ENCODE assay signal across 19 cellular contexts in genomic region chr1:151403612-151404011, GRCh38. TPM values are rescaled to one million over a fixed set of nuclear protein-coding genes. Genes with fewer than 3 reads are reported as not detected.
DNase-seq lines count a peak whose midpoint lies in the region; ATAC-seq and TF ChIP-seq lines count a peak whose summit lies in the region.
"Had no signal": no experiment of that assay in that cellular context is flagged by ENCODE, and none has a peak within 500 bp of the region (broad histone marks: within the 10 kb centered on the region; RNA-seq: fewer than 3 reads in every experiment).

No MANE protein-coding gene starts in this region.

- peaks cover 54% of the 10 kb centered on the region for H3K36me3 Mint-ChIP-seq in activated CD8-positive, alpha-beta T cell treated with anti-CD3 and anti-CD28 coated beads for 36 hours (ENCODE audit: low read depth)
- H3K36me3 Mint-ChIP-seq in activated CD8-positive, alpha-beta T cell treated with anti-CD3 and anti-CD28 coated beads, Interleukin-2, amount 10 ng/mL, durations not matched to agents 7 days and 5 days (ENCODE audit: low read depth): peaks cover 70% of the 10 kb centered on the region
- peaks cover 5 to 89% (median 17%) of the 10 kb centered on the region in 3 donors for H3K36me3 Mint-ChIP-seq in CD8-positive, alpha-beta memory T cell
- peaks cover 41% of the 10 kb centered on the region for H3K36me3 Mint-ChIP-seq in activated naive CD8-positive, alpha-beta T cell treated with anti-CD3 and anti-CD28 coated beads for 36 hours
- peaks cover 39% of the 10 kb centered on the region for H3K36me3 Mint-ChIP-seq in neural progenitor cell

- no peaks in the 10 kb centered on the region for H3K27me3 ChIP-seq in CD8-positive, alpha-beta memory T cell (ENCODE audit: insufficient read depth, low read length, poor library complexity, severe bottlenecking)
- H3K27me3 ChIP-seq in neural progenitor cell: no peaks in the 10 kb centered on the region
- no peaks in the 10 kb centered on the region for H3K27me3 ChIP-seq in testis
- H3K27me3 ChIP-seq: heart right ventricle had no signal

- peaks cover 35% of the 10 kb centered on the region for H3K79me2 ChIP-seq in neural progenitor cell (ENCODE audit: low read depth)

- 85 to 89% methylated on average over 3 of the region's 3 CpGs for WGBS in testis, 2 donors

- no peak overlapping the region for H3K4me3 ChIP-seq in CD8-positive, alpha-beta memory T cell (ENCODE audit: low read length)
- H3K4me3 ChIP-seq in neural progenitor cell (no peak overlapping the region), testis (no peak overlapping the region)
- H3K4me3 ChIP-seq: heart right ventricle had no signal

- peaks cover 52% of the 10 kb centered on the region for H3K36me3 ChIP-seq in CD8-positive, alpha-beta memory T cell (ENCODE audit: insufficient read depth, low read length)
- H3K36me3 ChIP-seq in neural progenitor cell (peaks cover 11% of the 10 kb centered on the region), testis (ENCODE audit: low read depth, missing control alignments) (no peaks in the 10 kb centered on the region)

- no peaks in the 10 kb centered on the region for H3K9me3 ChIP-seq in CD8-positive, alpha-beta memory T cell (ENCODE audit: low read length)
- H3K9me3 ChIP-seq in neural progenitor cell (ENCODE audit: low read depth): no peaks in the 10 kb centered on the region
- no peaks in the 10 kb centered on the region for H3K9me3 ChIP-seq in testis
- H3K9me3 ChIP-seq: heart right ventricle had no signal

- H3K4me3 Mint-ChIP-seq in activated CD8-positive, alpha-beta T cell treated with anti-CD3 and anti-CD28 coated beads for 36 hours: no peak overlapping the region
- no peak overlapping the region for H3K4me3 Mint-ChIP-seq in activated CD8-positive, alpha-beta T cell treated with anti-CD3 and anti-CD28 coated beads, Interleukin-2, amount 10 ng/mL, durations not matched to agents 7 days and 5 days
- H3K4me3 Mint-ChIP-seq in CD8-positive, alpha-beta memory T cell: peak overlapping the region in 1 of 7 donors; percentile 72
- no peak overlapping the region for H3K4me3 Mint-ChIP-seq in activated naive CD8-positive, alpha-beta T cell treated with anti-CD3 and anti-CD28 coated beads for 36 hours
- no peak overlapping the region for H3K4me3 Mint-ChIP-seq in neural progenitor cell

- peaks cover 33% of the 10 kb centered on the region for H3K4me1 Mint-ChIP-seq in activated CD8-positive, alpha-beta T cell treated with anti-CD3 and anti-CD28 coated beads for 36 hours (ENCODE audit: low read depth)
- peaks cover 21% of the 10 kb centered on the region for H3K4me1 Mint-ChIP-seq in activated CD8-positive, alpha-beta T cell treated with anti-CD3 and anti-CD28 coated beads, Interleukin-2, amount 10 ng/mL, durations not matched to agents 7 days and 5 days (ENCODE audit: low read depth)
- H3K4me1 Mint-ChIP-seq in CD8-positive, alpha-beta memory T cell: peaks cover 23 to 28% (median 27%) of the 10 kb centered on the region in 3 donors
- H3K4me1 Mint-ChIP-seq in activated naive CD8-positive, alpha-beta T cell treated with anti-CD3 and anti-CD28 coated beads for 36 hours: peaks cover 31% of the 10 kb centered on the region
- peaks cover 17% of the 10 kb centered on the region for H3K4me1 Mint-ChIP-seq in neural progenitor cell

- no peak for TF ChIP-seq CTCF in activated CD8-positive, alpha-beta T cell treated with anti-CD3 and anti-CD28 coated beads for 36 hours (IDR thresholded peaks at IDR 0.05)
- no peak for TF ChIP-seq CTCF in neural progenitor cell (IDR thresholded peaks at IDR 0.05)
- TF ChIP-seq CTCF in testis (IDR thresholded peaks at IDR 0.05): no peak

- H3K27ac ChIP-seq in CD8-positive, alpha-beta memory T cell (ENCODE audit: low read depth, low read length): no peak overlapping the region
- peak overlapping the region; percentile 11 for H3K27ac ChIP-seq in neural progenitor cell
- H3K27ac ChIP-seq in testis: no peak overlapping the region
- H3K27ac ChIP-seq: heart right ventricle had no signal

- H3K27me3 Mint-ChIP-seq in activated CD8-positive, alpha-beta T cell treated with anti-CD3 and anti-CD28 coated beads for 36 hours: no peaks in the 10 kb centered on the region
- no peaks in the 10 kb centered on the region for H3K27me3 Mint-ChIP-seq in activated CD8-positive, alpha-beta T cell treated with anti-CD3 and anti-CD28 coated beads, Interleukin-2, amount 10 ng/mL, durations not matched to agents 7 days and 5 days (ENCODE audit: low read depth)
- no peaks in the 10 kb centered on the region for H3K27me3 Mint-ChIP-seq in CD8-positive, alpha-beta memory T cell
- H3K27me3 Mint-ChIP-seq in activated naive CD8-positive, alpha-beta T cell treated with anti-CD3 and anti-CD28 coated beads for 36 hours: no peaks in the 10 kb centered on the region
- peaks cover 8% of the 10 kb centered on the region for H3K27me3 Mint-ChIP-seq in neural progenitor cell (ENCODE audit: insufficient read depth, low read depth)

- H3K9me3 Mint-ChIP-seq in activated CD8-positive, alpha-beta T cell treated with anti-CD3 and anti-CD28 coated beads for 36 hours: no peaks in the 10 kb centered on the region
- no peaks in the 10 kb centered on the region for H3K9me3 Mint-ChIP-seq in activated CD8-positive, alpha-beta T cell treated with anti-CD3 and anti-CD28 coated beads, Interleukin-2, amount 10 ng/mL, durations not matched to agents 7 days and 5 days (ENCODE audit: insufficient read depth)
- H3K9me3 Mint-ChIP-seq in CD8-positive, alpha-beta memory T cell: no peaks in the 10 kb centered on the region
- H3K9me3 Mint-ChIP-seq in activated naive CD8-positive, alpha-beta T cell treated with anti-CD3 and anti-CD28 coated beads for 36 hours: no peaks in the 10 kb centered on the region
- H3K9me3 Mint-ChIP-seq in neural progenitor cell: no peaks in the 10 kb centered on the region

- H2AFZ ChIP-seq in neural progenitor cell (replicated peaks): no peak overlapping the region

- peak overlapping the region; percentile 9 for H3K27ac Mint-ChIP-seq in activated CD8-positive, alpha-beta T cell treated with anti-CD3 and anti-CD28 coated beads for 36 hours
- H3K27ac Mint-ChIP-seq in activated CD8-positive, alpha-beta T cell treated with anti-CD3 and anti-CD28 coated beads, Interleukin-2, amount 10 ng/mL, durations not matched to agents 7 days and 5 days: no peak overlapping the region
- peak overlapping the region in 6 of 8 donors; percentile 1 to 76 (median 32) for H3K27ac Mint-ChIP-seq in CD8-positive, alpha-beta memory T cell
- H3K27ac Mint-ChIP-seq in activated naive CD8-positive, alpha-beta T cell treated with anti-CD3 and anti-CD28 coated beads for 36 hours: peak overlapping the region; percentile 24
- no peak overlapping the region for H3K27ac Mint-ChIP-seq in neural progenitor cell

- no peak for ATAC-seq in activated CD8-positive, alpha-beta T cell treated with anti-CD3 and anti-CD28 coated beads for 36 hours
- no peak for ATAC-seq in activated CD8-positive, alpha-beta T cell treated with anti-CD3 and anti-CD28 coated beads, Interleukin-2, amount 10 ng/mL, durations not matched to agents 7 days and 5 days
- ATAC-seq: heart right ventricle, PC-3 had no signal

- POLR2A ChIA-PET in activated CD8-positive, alpha-beta T cell treated with anti-CD3 and anti-CD28 coated beads for 36 hours (lab: Charles Lee): interaction anchor here (0.6 to 2.4 kb wide), 3 partner anchors 13 to 502 kb away, joined by 3 to 10 read pairs (median 3); no protein-coding TSS in a partner anchor
- POLR2A ChIA-PET in activated CD8-positive, alpha-beta T cell treated with anti-CD3 and anti-CD28 coated beads, Interleukin-2, amount 10 ng/mL, durations not matched to agents 7 days and 5 days (lab: Charles Lee): no interaction called here
- POLR2A ChIA-PET in CD8-positive, alpha-beta memory T cell (lab: Charles Lee): no interaction called here

- DNase-seq in activated CD8-positive, alpha-beta T cell treated with anti-CD3 and anti-CD28 coated beads for 36 hours: no peak
- no peak for DNase-seq in activated CD8-positive, alpha-beta T cell treated with anti-CD3 and anti-CD28 coated beads, Interleukin-2, amount 10 ng/mL, durations not matched to agents 7 days and 5 days
- no peak for DNase-seq in CD8-positive, alpha-beta memory T cell
- DNase-seq in activated naive CD8-positive, alpha-beta T cell treated with anti-CD3 and anti-CD28 coated beads for 36 hours: no peak
- DNase-seq in neural progenitor cell (ENCODE audit: low spot score) (no peak), HPDE6-E6E7 (ENCODE audit: extremely low spot score) (no peak), testis (no peak), activated gamma-delta T cell (lab: John Stamatoyannopoulos, UW) (no peak)
- DNase-seq: activated CD4-positive, CD25-positive, alpha-beta regulatory T cell treated with anti-CD3 and anti-CD28 coated beads, Interleukin-2, amount 50 U/mL, for 72 hours; activated CD8-positive, alpha-beta memory T cell treated with anti-CD3 and anti-CD28 coated beads, Interleukin-2, amount 50 U/mL, for 48 hours; dermis blood vessel endothelial cell; GOT3; heart right ventricle; NCI-H1436; NCI-H748 treated with DMSO at 0.1 percent for 48 hours; PC-3; stimulated activated CD4-positive, alpha-beta T cell treated with anti-CD3 and anti-CD28 coated beads, Interleukin-1b, Interleukin-23, amount 100 ng/mL, for 48 hours had no signal

- no peak overlapping the region for H3K9ac ChIP-seq in neural progenitor cell

- intact Hi-C loops in activated CD8-positive, alpha-beta T cell treated with anti-CD3 and anti-CD28 coated beads for 36 hours (cut with micrococcal nuclease): loop anchor here (10.0 kb wide), 1 partner anchor 119 kb away; the partner anchor contains the start of gene ZNF687
- intact Hi-C loops in testis (cut with DNase I; ENCODE audit: low total_unique reads): no loop called here

- no peak for TF ChIP-seq POLR2A in testis (IDR thresholded peaks at IDR 0.05)

- peaks cover 76% of the 10 kb centered on the region for H3F3A ChIP-seq in neural progenitor cell (ENCODE audit: low read depth)

- H4K20me1 ChIP-seq in neural progenitor cell (ENCODE audit: low read depth): peaks cover 28% of the 10 kb centered on the region

- H3K4me2 ChIP-seq in neural progenitor cell: no peak overlapping the region

- H3K4me1 ChIP-seq in CD8-positive, alpha-beta memory T cell (ENCODE audit: insufficient read depth, low read length): peaks cover 17% of the 10 kb centered on the region
- peaks cover 7% of the 10 kb centered on the region for H3K4me1 ChIP-seq in neural progenitor cell
- peaks cover 6% of the 10 kb centered on the region for H3K4me1 ChIP-seq in testis

- CTCF ChIA-PET in activated CD8-positive, alpha-beta T cell treated with anti-CD3 and anti-CD28 coated beads for 36 hours (lab: Charles Lee): interaction anchor here (1.4 to 1.7 kb wide), 2 partner anchors 44 to 63 kb away, joined by 3 to 5 read pairs; no protein-coding TSS in a partner anchor
- CTCF ChIA-PET in activated CD8-positive, alpha-beta T cell treated with anti-CD3 and anti-CD28 coated beads, Interleukin-2, amount 10 ng/mL, durations not matched to agents 7 days and 5 days (lab: Charles Lee): interaction anchor here (1.3 to 2.6 kb wide), 2 partner anchors 15 to 63 kb away, joined by 4 to 11 read pairs; no protein-coding TSS in a partner anchor
- CTCF ChIA-PET in CD8-positive, alpha-beta memory T cell (lab: Charles Lee): interaction anchor here (0.6 kb wide), 1 partner anchor 329 kb away, joined by 3 read pairs; no protein-coding TSS in a partner anchor

RNA-seq across cellular contexts. Expression of gene PSMB4, which starts 4.2 kb away (rescaled TPM):
- total RNA-seq in activated CD8-positive, alpha-beta T cell treated with anti-CD3 and anti-CD28 coated beads for 36 hours: 100 to 1,000 TPM; 350 to 353 TPM
- 100 to 1,000 TPM; 292 to 303 TPM for total RNA-seq in activated CD8-positive, alpha-beta T cell treated with anti-CD3 and anti-CD28 coated beads, Interleukin-2, amount 10 ng/mL, durations not matched to agents 7 days and 5 days
- total RNA-seq in CD8-positive, alpha-beta memory T cell: 100 to 1,000 TPM; 479 to 492 TPM
- 60.1 TPM for polyA plus RNA-seq in CD8-positive, alpha-beta memory T cell
- 100 to 1,000 TPM; 413 to 425 TPM for total RNA-seq in activated naive CD8-positive, alpha-beta T cell treated with anti-CD3 and anti-CD28 coated beads for 36 hours
- total RNA-seq in neural progenitor cell (ENCODE audit: low replicate concordance): 267 and 321 TPM in 2 replicates
- 100 to 1,000 TPM; 155 to 186 TPM for total RNA-seq in testis
- 179 TPM for polyA plus RNA-seq in testis (ENCODE audit: insufficient read depth, low read depth, low replicate concordance)

RNA-seq across cellular contexts. Expression of gene SELENBP1, which starts 31.1 kb away (rescaled TPM):
- total RNA-seq in activated CD8-positive, alpha-beta T cell treated with anti-CD3 and anti-CD28 coated beads for 36 hours: not detected
- not detected for total RNA-seq in activated CD8-positive, alpha-beta T cell treated with anti-CD3 and anti-CD28 coated beads, Interleukin-2, amount 10 ng/mL, durations not matched to agents 7 days and 5 days
- total RNA-seq in CD8-positive, alpha-beta memory T cell: not detected
- polyA plus RNA-seq in CD8-positive, alpha-beta memory T cell: not detected
- total RNA-seq in activated naive CD8-positive, alpha-beta T cell treated with anti-CD3 and anti-CD28 coated beads for 36 hours: not detected
- total RNA-seq in neural progenitor cell (ENCODE audit: low replicate concordance) (38.5 and 63.2 TPM in 2 replicates), testis (10 to 100 TPM; 13.0 to 15.1 TPM)
- 31.8 TPM for polyA plus RNA-seq in testis (ENCODE audit: insufficient read depth, low read depth, low replicate concordance)
- total RNA-seq: HT1080; T-helper 2 cell treated with Interferon-gamma antibody and Interleukin-4, amounts not matched to agents 100 ng/mL and 5 ng/mL, for 36 hours had no signal

RNA-seq across cellular contexts. Expression of gene POGZ, which starts 55.7 kb away (rescaled TPM):
- 10 to 100 TPM; 69.0 to 70.6 TPM for total RNA-seq in activated CD8-positive, alpha-beta T cell treated with anti-CD3 and anti-CD28 coated beads for 36 hours
- 10 to 100 TPM; 67.7 to 68.5 TPM for total RNA-seq in activated CD8-positive, alpha-beta T cell treated with anti-CD3 and anti-CD28 coated beads, Interleukin-2, amount 10 ng/mL, durations not matched to agents 7 days and 5 days
- 10 to 100 TPM; 60.1 to 65.3 TPM for total RNA-seq in CD8-positive, alpha-beta memory T cell
- polyA plus RNA-seq in CD8-positive, alpha-beta memory T cell: 11.3 TPM
- total RNA-seq in activated naive CD8-positive, alpha-beta T cell treated with anti-CD3 and anti-CD28 coated beads for 36 hours: 10 to 100 TPM; 52.1 to 63.1 TPM
- total RNA-seq in neural progenitor cell (ENCODE audit: low replicate concordance): 61.5 and 71.6 TPM in 2 replicates
- 100 to 1,000 TPM; 131 to 137 TPM for total RNA-seq in testis
- 84.3 TPM for polyA plus RNA-seq in testis (ENCODE audit: insufficient read depth, low read depth, low replicate concordance)

RNA-seq across cellular contexts. Expression of gene RFX5, which starts 56.6 kb away (rescaled TPM):
- 10 to 100 TPM; 55.6 to 55.7 TPM for total RNA-seq in activated CD8-positive, alpha-beta T cell treated with anti-CD3 and anti-CD28 coated beads for 36 hours
- 10 to 100 TPM; 59.3 to 63.9 TPM for total RNA-seq in activated CD8-positive, alpha-beta T cell treated with anti-CD3 and anti-CD28 coated beads, Interleukin-2, amount 10 ng/mL, durations not matched to agents 7 days and 5 days
- 10 to 100 TPM; 77.2 to 77.4 TPM for total RNA-seq in CD8-positive, alpha-beta memory T cell
- polyA plus RNA-seq in CD8-positive, alpha-beta memory T cell: 38.0 TPM
- total RNA-seq in activated naive CD8-positive, alpha-beta T cell treated with anti-CD3 and anti-CD28 coated beads for 36 hours: 10 to 100 TPM; 55.2 to 58.6 TPM
- total RNA-seq in neural progenitor cell (ENCODE audit: low replicate concordance): 87.5 and 108 TPM in 2 replicates
- total RNA-seq in testis: 10 to 100 TPM; 18.8 to 19.8 TPM
- polyA plus RNA-seq in testis (ENCODE audit: insufficient read depth, low read depth, low replicate concordance): 43.6 TPM

Comparison
In these comparisons a context has a peak if more than half of its experiments do, and no peak if none do; other contexts are left out.
1. H3K27ac Mint-ChIP-seq: peak in activated CD8-positive, alpha-beta T cell treated with anti-CD3 and anti-CD28 coated beads for 36 hours (single experiment), CD8-positive, alpha-beta memory T cell (6 of 8) and activated naive CD8-positive, alpha-beta T cell treated with anti-CD3 and anti-CD28 coated beads for 36 hours (single experiment); none in activated CD8-positive, alpha-beta T cell treated with anti-CD3 and anti-CD28 coated beads, Interleukin-2, amount 10 ng/mL, durations not matched to agents 7 days and 5 days (single experiment) and neural progenitor cell (single experiment).
2. RNA of gene SELENBP1, which starts 31.1 kb away (total RNA-seq): 38.5 to 63.2 TPM in neural progenitor cell and 13.0 to 15.1 TPM in testis; not detected in activated CD8-positive, alpha-beta T cell treated with anti-CD3 and anti-CD28 coated beads for 36 hours, not detected in activated CD8-positive, alpha-beta T cell treated with anti-CD3 and anti-CD28 coated beads, Interleukin-2, amount 10 ng/mL, durations not matched to agents 7 days and 5 days, not detected in CD8-positive, alpha-beta memory T cell and not detected in activated naive CD8-positive, alpha-beta T cell treated with anti-CD3 and anti-CD28 coated beads for 36 hours; every median in the first group is over 10 times any median in the second.